Comparison of ENCODE assay signal across 22 cellular contexts in genomic region chr1:76682152-76682551, GRCh38.
DNase-seq lines count a peak whose midpoint lies in the region; ATAC-seq and TF ChIP-seq lines count a peak whose summit lies in the region.
"Had no signal": no experiment of that assay in that cellular context is flagged by ENCODE, and none has a peak within 500 bp of the region (broad histone marks: within the 10 kb centered on the region; RNA-seq: fewer than 3 reads in every experiment).

No MANE protein-coding gene starts in this region.

- H3K4me3 Mint-ChIP-seq in WTC11, result no peak overlapping the region
- no peak overlapping the region for H3K4me3 Mint-ChIP-seq in activated naive CD8-positive, alpha-beta T cell treated with anti-CD3 and anti-CD28 coated beads, Interleukin-2, amount 50 U/mL, for 24 hours
- H3K4me3 Mint-ChIP-seq: H9 had no signal

- no peak overlapping the region for H3K23ac ChIP-seq in mesendoderm (ENCODE audit: low read length)

- no peaks in the 10 kb centered on the region for H3K79me1 ChIP-seq in mesendoderm (ENCODE audit: low read length)

- H2BK5ac ChIP-seq in mesendoderm (ENCODE audit: low read length), result no peak overlapping the region

- H3K4me1 ChIP-seq in mesendoderm (ENCODE audit: control insufficient read depth, low read depth, low read length), result no peaks in the 10 kb centered on the region
- H3K4me1 ChIP-seq: A549, BE2C had no signal

- TF ChIP-seq CTCF in WTC11 (IDR thresholded peaks at IDR 0.05), result no peak

- H3K27me3 ChIP-seq in mesendoderm (ENCODE audit: insufficient read depth, low read length, poor library complexity), result no peaks in the 10 kb centered on the region
- H3K27me3 ChIP-seq: BE2C had no signal

- ATAC-seq in WTC11, result peak; percentile 82
- no peak for ATAC-seq in activated naive CD8-positive, alpha-beta T cell treated with anti-CD3 and anti-CD28 coated beads, Interleukin-2, amount 50 U/mL, for 24 hours
- ATAC-seq: A549 had no signal

- no peak overlapping the region for H3K4ac ChIP-seq in mesendoderm (ENCODE audit: low read depth, low read length)

- no peak overlapping the region for H2AK5ac ChIP-seq in mesendoderm (ENCODE audit: low read length)

- no peak overlapping the region for H3K4me3 ChIP-seq in mesendoderm (ENCODE audit: low read length)
- H3K4me3 ChIP-seq: A549, SK-N-MC had no signal

- H3K79me2 ChIP-seq in mesendoderm (ENCODE audit: control insufficient read depth, insufficient read depth, low read length), result no peaks in the 10 kb centered on the region

- H3K36me3 Mint-ChIP-seq in WTC11, result no peaks in the 10 kb centered on the region
- H3K36me3 Mint-ChIP-seq in activated naive CD8-positive, alpha-beta T cell treated with anti-CD3 and anti-CD28 coated beads, Interleukin-2, amount 50 U/mL, for 24 hours (ENCODE audit: low read depth), result no peaks in the 10 kb centered on the region

- H3K27ac Mint-ChIP-seq in WTC11, result no peak overlapping the region
- no peak overlapping the region for H3K27ac Mint-ChIP-seq in activated naive CD8-positive, alpha-beta T cell treated with anti-CD3 and anti-CD28 coated beads, Interleukin-2, amount 50 U/mL, for 24 hours
- H3K27ac Mint-ChIP-seq: H9 had no signal

- H3K18ac ChIP-seq in mesendoderm (ENCODE audit: low read length), result no peak overlapping the region

- no peak overlapping the region for H3K27ac ChIP-seq in mesendoderm (ENCODE audit: low read depth, low read length)
- H3K27ac ChIP-seq: A549, KMS-11, RWPE1, SK-N-MC had no signal

- DNase-seq in NCI-H82 (lab: John Stamatoyannopoulos, UW) (peak; percentile 12), NCI-H82 treated with DMSO at 0.1 percent for 48 hours (lab: John Stamatoyannopoulos, UW; ENCODE audit: unreplicated experiment) (no peak), HT-29 (ENCODE audit: low spot score) (peak; percentile 8), WTC11 (ENCODE audit: low spot score) (no peak), mesendoderm (peak; percentile 44), mucosa of gallbladder (ENCODE audit: low spot score) (no peak)
- DNase-seq in stimulated activated naive CD4-positive, alpha-beta T cell treated with Interleukin-2 at 50 U/mL for 16 hours (lab: John Stamatoyannopoulos, UW), result no peak
- DNase-seq in activated naive CD8-positive, alpha-beta T cell treated with anti-CD3 and anti-CD28 coated beads, Interleukin-2, amount 50 U/mL, for 24 hours, result no peak
- DNase-seq: BE2C, DMS79, H9, IMR-90, MV-4-11, NCI-H187, NCI-H226, NCI-H510A treated with DMSO at 0.1 percent for 48 hours, NCI-H774, SHP77 treated with DMSO at 0.1 percent for 48 hours had no signal

- H2BK15ac ChIP-seq in mesendoderm (replicated peaks; ENCODE audit: low read depth), result no peak overlapping the region

- no peak overlapping the region for H3K9ac ChIP-seq in mesendoderm (ENCODE audit: low read length)
- H3K9ac ChIP-seq: KMS-11 had no signal

- H3K27me3 Mint-ChIP-seq in WTC11 (ENCODE audit: low read depth), result no peaks in the 10 kb centered on the region
- H3K27me3 Mint-ChIP-seq in activated naive CD8-positive, alpha-beta T cell treated with anti-CD3 and anti-CD28 coated beads, Interleukin-2, amount 50 U/mL, for 24 hours, result no peaks in the 10 kb centered on the region

- POLR2A ChIA-PET in WTC11 (lab: Charles Lee), result no interaction called here

- H4K5ac ChIP-seq in mesendoderm (ENCODE audit: low read length), result no peak overlapping the region

- H3K4me1 Mint-ChIP-seq in WTC11, result no peaks in the 10 kb centered on the region
- H3K4me1 Mint-ChIP-seq in activated naive CD8-positive, alpha-beta T cell treated with anti-CD3 and anti-CD28 coated beads, Interleukin-2, amount 50 U/mL, for 24 hours, result no peaks in the 10 kb centered on the region
- H3K4me1 Mint-ChIP-seq: H9 had no signal

- H2BK120ac ChIP-seq in mesendoderm (ENCODE audit: low read depth, low read length), result no peak overlapping the region

- no peaks in the 10 kb centered on the region for H3K36me3 ChIP-seq in mesendoderm (ENCODE audit: control insufficient read depth, insufficient read depth, low read length)
- H3K36me3 ChIP-seq: BE2C had no signal

- no peak overlapping the region for H3K4me2 ChIP-seq in mesendoderm (ENCODE audit: low read length)
- H3K4me2 ChIP-seq: A549, KMS-11 had no signal

- no peak overlapping the region for H4K8ac ChIP-seq in mesendoderm (ENCODE audit: low read depth, low read length)

- no peaks in the 10 kb centered on the region for H3K9me3 Mint-ChIP-seq in WTC11
- H3K9me3 Mint-ChIP-seq in activated naive CD8-positive, alpha-beta T cell treated with anti-CD3 and anti-CD28 coated beads, Interleukin-2, amount 50 U/mL, for 24 hours, result no peaks in the 10 kb centered on the region
- H3K9me3 Mint-ChIP-seq: H9 had no signal

- H3K56ac ChIP-seq in mesendoderm (ENCODE audit: low read length), result no peak overlapping the region

- no CpG with 5 or more reads among the region's 1 CpG for WGBS in mesendoderm (ENCODE audit: extremely low coverage, insufficient coverage, low lambda C conversion rate)

- CTCF ChIA-PET in WTC11 (lab: Charles Lee), result interaction anchor here (1.3 kb wide), 1 partner anchor 528 kb away, joined by 3 read pairs; no protein-coding TSS in a partner anchor

TF ChIP-seq in WTC11, 78 proteins besides CTCF, POLR2A, EP300 and RAD21:
- TF ChIP-seq JAZF1 (CRISPR knock-in tag; IDR thresholded peaks at IDR 0.05) (no peak), FOXP1 (CRISPR knock-in tag; IDR thresholded peaks at IDR 0.05; ENCODE audit: borderline replicate concordance) (no peak), TEAD4 (CRISPR knock-in tag; IDR thresholded peaks at IDR 0.05) (no peak)

Comparison
In these comparisons a context has a peak if more than half of its experiments do, and no peak if none do; other contexts are left out.
1. DNase-seq: peak in NCI-H82 (single experiment), HT-29 (single experiment) and mesendoderm (single experiment); none in NCI-H82 treated with DMSO at 0.1 percent for 48 hours (single experiment), WTC11 (single experiment), stimulated activated naive CD4-positive, alpha-beta T cell treated with Interleukin-2 at 50 U/mL for 16 hours (single experiment), mucosa of gallbladder (single experiment) and activated naive CD8-positive, alpha-beta T cell treated with anti-CD3 and anti-CD28 coated beads, Interleukin-2, amount 50 U/mL, for 24 hours (single experiment).